Comparison of ENCODE assay signal across 8 cellular contexts in genomic region chr1:9128161-9128519, GRCh38. TPM values are rescaled to one million over a fixed set of nuclear protein-coding genes. Genes with fewer than 3 reads are reported as not detected.
DNase-seq lines count a peak whose midpoint lies in the region; ATAC-seq and TF ChIP-seq lines count a peak whose summit lies in the region.

No MANE protein-coding gene starts in this region.

- DNase-seq in GM12865 (ENCODE audit: low read depth) (no peak), NT2/D1 (ENCODE audit: low read depth, low spot score) (no peak), esophagus muscularis mucosa (ENCODE audit: extremely low spot score) (no peak), osteoblast (ENCODE audit: insufficient read length, low spot score, missing footprints) (peak; percentile 89), ecto neural progenitor cell (ENCODE audit: low spot score) (no peak), GOT3 (lab: John Stamatoyannopoulos, UW) (no peak)

- intact Hi-C loops in esophagus muscularis mucosa (cut with DNase I) = no loop called here

- H3K4me1 ChIP-seq in NT2/D1 (ENCODE audit: insufficient read depth, insufficient read length) (no peaks in the 10 kb centered on the region), esophagus muscularis mucosa (peaks cover 15 to 33% (median 29%) of the 10 kb centered on the region in 4 donors), osteoblast (ENCODE audit: insufficient read depth, low read length) (peaks cover 22% of the 10 kb centered on the region)

- H3K27me3 ChIP-seq in NT2/D1 (ENCODE audit: insufficient read depth, insufficient read length) (peaks cover 13% of the 10 kb centered on the region), esophagus muscularis mucosa (no peaks in the 10 kb centered on the region), osteoblast (ENCODE audit: insufficient read depth, low read length) (no peaks in the 10 kb centered on the region)

- no peaks in the 10 kb centered on the region for H4K20me1 ChIP-seq in osteoblast (ENCODE audit: insufficient read depth, low read length)

- TF ChIP-seq POLR2A in esophagus muscularis mucosa (IDR thresholded peaks at IDR 0.05; ENCODE audit: low read depth) = peak; percentile 37

- H3K4me2 ChIP-seq in osteoblast (ENCODE audit: insufficient read depth, low read length) = peak overlapping the region; percentile 87

- H3K79me2 ChIP-seq in osteoblast (ENCODE audit: insufficient read depth, low read length) = peaks cover 6% of the 10 kb centered on the region

- 27% methylated on average over 3 of the region's 16 CpGs for whole genome bisulfite sequencing in esophagus muscularis mucosa

- peak overlapping the region; percentile 87 for H3K9ac ChIP-seq in NT2/D1 (ENCODE audit: insufficient read length, low read depth)

- no peaks in the 10 kb centered on the region for H3K36me3 ChIP-seq in NT2/D1 (ENCODE audit: insufficient read depth, insufficient read length, low read length)
- no peaks in the 10 kb centered on the region for H3K36me3 ChIP-seq in esophagus muscularis mucosa
- no peaks in the 10 kb centered on the region for H3K36me3 ChIP-seq in osteoblast (ENCODE audit: insufficient read depth, low read length)

- H3K9me3 ChIP-seq in NT2/D1 (ENCODE audit: insufficient read depth, low read length) = no peaks in the 10 kb centered on the region
- H3K9me3 ChIP-seq in esophagus muscularis mucosa = no peaks in the 10 kb centered on the region
- no peaks in the 10 kb centered on the region for H3K9me3 ChIP-seq in osteoblast (ENCODE audit: low read depth, low read length)

- no peak for TF ChIP-seq CTCF in GM12865 (IDR thresholded peaks at IDR 0.05; ENCODE audit: insufficient read depth, low read depth, low read length, missing control alignments)
- no peak for TF ChIP-seq CTCF in esophagus muscularis mucosa (IDR thresholded peaks at IDR 0.05)
- no peak for TF ChIP-seq CTCF in osteoblast (IDR thresholded peaks at IDR 0.05; ENCODE audit: extremely low read depth, low read depth, low read length)

- ATAC-seq in GM19395 (IDR thresholded peaks at IDR 0.05; ENCODE audit: unreplicated experiment) (no peak), HG02610 (IDR thresholded peaks at IDR 0.05; ENCODE audit: unreplicated experiment) (no peak)

- H3K27ac ChIP-seq in esophagus muscularis mucosa (replicated peaks in 1 of 4) (peak overlapping the region; percentile 89 to 93 (median 92)), osteoblast (ENCODE audit: low read depth, low read length) (no peak overlapping the region)

- H3K4me3 ChIP-seq in GM12865 (ENCODE audit: low read depth, low read length) = peak overlapping the region; percentile 59
- H3K4me3 ChIP-seq in NT2/D1 (ENCODE audit: insufficient read length, low read depth) = peak overlapping the region; percentile 61
- peak overlapping the region; percentile 68 to 87 (median 75) for H3K4me3 ChIP-seq in esophagus muscularis mucosa
- H3K4me3 ChIP-seq in osteoblast (ENCODE audit: insufficient read depth, low read length) = peak overlapping the region; percentile 76

- TF ChIP-seq EP300 in esophagus muscularis mucosa (IDR thresholded peaks at IDR 0.05) = no peak

- peak overlapping the region; percentile 81 for H2AFZ ChIP-seq in osteoblast (ENCODE audit: low read length)

RNA-seq across cellular contexts. Expression of gene GPR157, which starts 0.8 kb away (rescaled TPM):
- total RNA-seq in esophagus muscularis mucosa (1 to 10 TPM; 2.5 to 8.4 (median 3.8) TPM), osteoblast (3.2 and 5.4 TPM in 2 replicates)

RNA-seq across cellular contexts. Expression of gene SLC2A5, which starts 58.7 kb away (rescaled TPM):
- 1 to 10 TPM in 1 of 4 donors, under 1 TPM in 2, not detected in 1; 0.06 to 2.0 (median 0.57) TPM for total RNA-seq in esophagus muscularis mucosa
- total RNA-seq in osteoblast = 11.2 and 22.4 TPM in 2 replicates
